Comparison of ENCODE assay signal across 1 cellular context in the genomic region with DNA sequence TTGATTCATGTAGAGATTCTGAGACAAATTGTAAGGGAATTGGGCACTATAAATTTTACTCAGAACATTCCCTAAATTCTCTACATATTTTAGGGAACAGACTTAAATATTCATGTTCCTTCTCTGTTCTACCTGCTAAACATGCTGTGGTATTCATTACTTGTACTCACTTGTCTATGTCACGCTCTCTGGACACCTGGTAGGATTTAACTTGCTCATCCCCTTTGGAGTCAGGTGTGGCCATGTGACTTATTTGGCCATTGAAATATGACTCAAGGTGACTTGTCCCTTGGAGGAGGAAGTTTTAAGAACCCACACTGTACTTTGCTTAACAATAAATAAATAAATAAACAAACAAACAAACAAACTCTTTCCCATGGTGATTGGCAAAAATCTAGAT.
TF ChIP-seq lines count a peak whose summit lies in the region.

No MANE protein-coding gene starts in this region.

TF ChIP-seq in H1, 55 proteins besides CTCF, POLR2A, EP300 and RAD21 (continued from another document):
- TF ChIP-seq, protein P1, sequence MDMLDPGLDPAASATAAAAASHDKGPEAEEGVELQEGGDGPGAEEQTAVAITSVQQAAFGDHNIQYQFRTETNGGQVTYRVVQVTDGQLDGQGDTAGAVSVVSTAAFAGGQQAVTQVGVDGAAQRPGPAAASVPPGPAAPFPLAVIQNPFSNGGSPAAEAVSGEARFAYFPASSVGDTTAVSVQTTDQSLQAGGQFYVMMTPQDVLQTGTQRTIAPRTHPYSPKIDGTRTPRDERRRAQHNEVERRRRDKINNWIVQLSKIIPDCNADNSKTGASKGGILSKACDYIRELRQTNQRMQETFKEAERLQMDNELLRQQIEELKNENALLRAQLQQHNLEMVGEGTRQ (IDR thresholded peaks at IDR 0.05; ENCODE audit: low read length), result 0 out of 2 replicates have a peak, but pooled peaks have one; percentile 11
- TF ChIP-seq RFX5 (IDR thresholded peaks at IDR 0.05; ENCODE audit: borderline replicate concordance, low read depth, low read length), result no peak
- no peak for TF ChIP-seq CHD1 (IDR thresholded peaks at IDR 0.05; ENCODE audit: low read depth, low read length)
- no peak for TF ChIP-seq GABPA (IDR thresholded peaks at IDR 0.05; ENCODE audit: borderline replicate concordance, insufficient read depth, low read length)
- TF ChIP-seq NRF1 (IDR thresholded peaks at IDR 0.05; ENCODE audit: low read depth, low read length), result no peak
- TF ChIP-seq, protein P2, sequence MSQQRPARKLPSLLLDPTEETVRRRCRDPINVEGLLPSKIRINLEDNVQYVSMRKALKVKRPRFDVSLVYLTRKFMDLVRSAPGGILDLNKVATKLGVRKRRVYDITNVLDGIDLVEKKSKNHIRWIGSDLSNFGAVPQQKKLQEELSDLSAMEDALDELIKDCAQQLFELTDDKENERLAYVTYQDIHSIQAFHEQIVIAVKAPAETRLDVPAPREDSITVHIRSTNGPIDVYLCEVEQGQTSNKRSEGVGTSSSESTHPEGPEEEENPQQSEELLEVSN (IDR thresholded peaks at IDR 0.05), result no peak
